Comparison of ENCODE assay signal across 1 cellular context in genomic region chr1:219152759-219153158, GRCh38.
TF ChIP-seq lines count a peak whose summit lies in the region.

No MANE protein-coding gene starts in this region.

TF ChIP-seq in WTC11, 78 proteins besides CTCF, POLR2A, EP300 and RAD21 (continued from another document):
- TF ChIP-seq FOXP4 (CRISPR knock-in tag; IDR thresholded peaks at IDR 0.05): no peak
- TF ChIP-seq MLX (CRISPR knock-in tag; IDR thresholded peaks at IDR 0.05): no peak
